Comparison of ENCODE assay signal across 28 cellular contexts in the genomic region with DNA sequence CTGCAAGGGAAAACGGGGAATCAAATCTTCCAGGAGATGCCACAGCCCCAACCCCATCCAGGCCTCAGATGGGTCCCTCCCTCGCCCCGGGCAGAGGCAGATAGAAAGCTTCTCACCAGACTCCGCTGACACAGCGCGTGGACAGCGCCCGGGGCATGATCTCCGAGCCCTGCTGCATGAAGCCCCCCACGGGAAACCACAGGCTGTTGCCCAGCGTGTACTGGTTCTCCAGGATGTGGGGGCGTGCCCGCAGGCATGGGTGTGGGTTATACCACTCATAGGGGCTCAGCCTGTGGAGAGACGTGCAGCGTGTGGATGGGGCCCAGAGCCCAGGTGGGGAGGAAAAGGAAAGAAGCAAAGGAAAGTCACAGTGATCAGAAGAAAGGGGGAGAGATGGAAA. TPM values are rescaled to one million over a fixed set of nuclear protein-coding genes. Genes with fewer than 3 reads are reported as not detected.
"Had no signal": no experiment of that assay in that cellular context is flagged by ENCODE, and none has a peak within 500 bp of the region (broad histone marks: within the 10 kb centered on the region; RNA-seq: fewer than 3 reads in every experiment).

No MANE protein-coding gene starts in this region.

- H3K4me1 Mint-ChIP-seq: immature natural killer cell, naive B cell had no signal

- ATAC-seq: left ventricle myocardium superior; lower lobe of right lung; natural killer cell treated with Interleukin-12 subunit alpha and Interleukin-12 subunit beta and Interleukin-15 and Interleukin-18, amount 100 ng/mL, for 72 hours; sciatic nerve; stimulated activated naive CD8-positive, alpha-beta T cell treated with anti-CD3 and anti-CD28 coated beads, Interleukin-15, Interleukin-2, amounts not matched to agents 100 U/mL and 50 U/mL, for 24 hours had no signal

- H3K9me3 ChIP-seq: prostate gland, right atrium auricular region, testis, upper lobe of left lung had no signal

- H3K27ac Mint-ChIP-seq: naive B cell; natural killer cell treated with Interleukin-12 subunit alpha and Interleukin-12 subunit beta and Interleukin-15 and Interleukin-18, amount 100 ng/mL, for 72 hours had no signal

- H3K9me3 Mint-ChIP-seq: immature natural killer cell; naive B cell; natural killer cell treated with Interleukin-12 subunit alpha and Interleukin-12 subunit beta and Interleukin-15 and Interleukin-18, amount 100 ng/mL, for 72 hours; neural crest cell had no signal

- DNase-seq: dorsolateral prefrontal cortex; effector CD4-positive, alpha-beta T cell; hypothalamus; immature natural killer cell; islet precursor cell; left ventricle myocardium superior; lower lobe of right lung; naive B cell; stimulated activated CD4-positive, alpha-beta T cell treated with anti-CD3 and anti-CD28 coated beads, Interleukin-12 subunit alpha, Interleukin-12 subunit beta, amount 100 ng/mL, for 4 hours; stimulated activated CD4-positive, alpha-beta T cell treated with anti-CD3 and anti-CD28 coated beads, Interleukin-1b, Interleukin-23, amount 100 ng/mL, for 48 hours; stimulated activated CD4-positive, alpha-beta T cell treated with anti-CD3 and anti-CD28 coated beads, Interleukin-4, amount 100 ng/mL, for 1 hour; stimulated activated CD8-positive, alpha-beta memory T cell treated with anti-CD3 and anti-CD28 coated beads, Interleukin-4, amount 100 ng/mL, for 48 hours; stimulated activated naive CD8-positive, alpha-beta T cell treated with anti-CD3 and anti-CD28 coated beads, Interleukin-15, Interleukin-2, amounts not matched to agents 100 U/mL and 50 U/mL, for 24 hours; substantia nigra; testis; upper lobe of left lung had no signal

- H3K27ac ChIP-seq: dorsolateral prefrontal cortex, lower lobe of right lung, prostate gland, right atrium auricular region, testis, tibial nerve, upper lobe of left lung had no signal

- H3K36me3 Mint-ChIP-seq: immature natural killer cell; naive B cell; natural killer cell treated with Interleukin-12 subunit alpha and Interleukin-12 subunit beta and Interleukin-15 and Interleukin-18, amount 100 ng/mL, for 72 hours had no signal

- H3K4me3 Mint-ChIP-seq: immature natural killer cell; naive B cell; natural killer cell treated with Interleukin-12 subunit alpha and Interleukin-12 subunit beta and Interleukin-15 and Interleukin-18, amount 100 ng/mL, for 72 hours; neural crest cell had no signal

- H3K4me3 ChIP-seq: dorsolateral prefrontal cortex, lower lobe of right lung, prostate gland, right atrium auricular region, smooth muscle cell, testis, tibial nerve, upper lobe of left lung had no signal

- H3K36me3 ChIP-seq: lower lobe of right lung, prostate gland, right atrium auricular region, upper lobe of left lung had no signal

- H3K4me1 ChIP-seq: lower lobe of right lung, prostate gland, tibial nerve, upper lobe of left lung had no signal

- FAIRE-seq: colon, frontal cortex, urothelium cell line had no signal

RNA-seq across cellular contexts. Expression of a gene that starts 27.2 kb away (rescaled TPM):
- total RNA-seq: fibroblast of villous mesenchyme, osteocyte, smooth muscle cell, tibial nerve had no signal
- polyA plus RNA-seq: smooth muscle cell had no signal

RNA-seq across cellular contexts. Expression of a gene that starts 48.8 kb away (rescaled TPM):
- total RNA-seq: fibroblast of villous mesenchyme had no signal
- polyA plus RNA-seq: immature natural killer cell had no signal
